In genomic region chr3:177345049-177345972, GRCh38 we compare ENCODE assay signal across 8 cellular contexts.
DNase-seq lines count a peak whose midpoint lies in the region; ATAC-seq and TF ChIP-seq lines count a peak whose summit lies in the region.

No MANE protein-coding gene starts in this region.

- H3K27ac ChIP-seq in ACC112 (ENCODE audit: low read depth, low read length) (peak overlapping the region; percentile 99), muscle layer of colon (ENCODE audit: low read depth, low read length) (peak overlapping the region; percentile 67)

- no peaks in the 10 kb centered on the region for H3K36me3 ChIP-seq in ACC112 (ENCODE audit: insufficient read depth, low read length)
- no peaks in the 10 kb centered on the region for H3K36me3 ChIP-seq in muscle layer of colon (ENCODE audit: insufficient read depth, low read length)

- peak overlapping the region; percentile 96 for H2AFZ ChIP-seq in ACC112 (ENCODE audit: low read length, unreplicated experiment)

- peak; percentile 70 for DNase-seq in NOMO-1 treated with dmso at 0.1 percent for 144 hours (lab: John Stamatoyannopoulos, UW; ENCODE audit: unreplicated experiment)
- peak; percentile 77 for DNase-seq in activated CD8-positive, alpha-beta memory T cell treated with anti-CD3 and anti-CD28 coated beads, Interleukin-2, amount 50 U/mL, for 48 hours
- peak; percentile 91 for DNase-seq in epithelial cell of proximal tubule (ENCODE audit: low read depth)

- peak overlapping the region; percentile 82 for H3K27ac Mint-ChIP-seq in stimulated activated memory B cell treated with anti-CD40 and anti-IgM and Interleukin-4, amounts not matched to agents 10 μg/mL and 1 μg/mL and 100 μg/mL, for 72 hours

- no peak for TF ChIP-seq CTCF in epithelial cell of proximal tubule (conservative IDR thresholded peaks at IDR 0.05; ENCODE audit: low read depth, low read length)

- H3K4me3 Mint-ChIP-seq in stimulated activated memory B cell treated with anti-CD40 and anti-IgM and Interleukin-4, amounts not matched to agents 10 μg/mL and 1 μg/mL and 100 μg/mL, for 72 hours, result no peak overlapping the region

- no peaks in the 10 kb centered on the region for H3K9me3 Mint-ChIP-seq in stimulated activated memory B cell treated with anti-CD40 and anti-IgM and Interleukin-4, amounts not matched to agents 10 μg/mL and 1 μg/mL and 100 μg/mL, for 72 hours

- H3K9me3 ChIP-seq in muscle layer of colon (ENCODE audit: low read length), result no peaks in the 10 kb centered on the region

- H3K4me1 Mint-ChIP-seq in stimulated activated memory B cell treated with anti-CD40 and anti-IgM and Interleukin-4, amounts not matched to agents 10 μg/mL and 1 μg/mL and 100 μg/mL, for 72 hours, result peaks cover 51% of the 10 kb centered on the region

- peak overlapping the region; percentile 11 for H3K9ac ChIP-seq in muscle layer of colon (ENCODE audit: low read length)

- H3K27me3 ChIP-seq in ACC112 (ENCODE audit: insufficient read depth, low read length) (no peaks in the 10 kb centered on the region), muscle layer of colon (ENCODE audit: control insufficient read depth in 1 of 2, insufficient read depth in 2 of 2, low read length in 2 of 2) (no peaks in the 10 kb centered on the region)

- peak overlapping the region; percentile 47 for H3K4me3 ChIP-seq in ACC112 (ENCODE audit: low read depth, low read length)
- no peak overlapping the region for H3K4me3 ChIP-seq in epithelial cell of proximal tubule (ENCODE audit: low read depth, low read length)
- H3K4me3 ChIP-seq in muscle layer of colon (ENCODE audit: low read depth in 1 of 2, low read length in 2 of 2), result peak overlapping the region in 1 of 2 donors; percentile 41

- no peaks in the 10 kb centered on the region for H3K27me3 Mint-ChIP-seq in stimulated activated memory B cell treated with anti-CD40 and anti-IgM and Interleukin-4, amounts not matched to agents 10 μg/mL and 1 μg/mL and 100 μg/mL, for 72 hours

- H3K36me3 Mint-ChIP-seq in stimulated activated memory B cell treated with anti-CD40 and anti-IgM and Interleukin-4, amounts not matched to agents 10 μg/mL and 1 μg/mL and 100 μg/mL, for 72 hours, result no peaks in the 10 kb centered on the region

- ATAC-seq in GM18870 (IDR thresholded peaks at IDR 0.05; ENCODE audit: unreplicated experiment) (peak; percentile 90), HG03342 (IDR thresholded peaks at IDR 0.05; ENCODE audit: unreplicated experiment) (peak; percentile 83)
- peak; percentile 93 for ATAC-seq in stimulated activated memory B cell treated with anti-CD40 and anti-IgM and Interleukin-4, amounts not matched to agents 10 μg/mL and 1 μg/mL and 100 μg/mL, for 72 hours

- H3K4me1 ChIP-seq in ACC112 (ENCODE audit: control insufficient read depth, insufficient read depth, low read length, unreplicated experiment) (peaks cover 43% of the 10 kb centered on the region), muscle layer of colon (ENCODE audit: insufficient read depth, low read length) (peaks cover 33% of the 10 kb centered on the region)

- no peaks in the 10 kb centered on the region for H3K79me2 ChIP-seq in ACC112 (ENCODE audit: control insufficient read depth, insufficient read depth, low read length, unreplicated experiment)
